In the genomic region with DNA sequence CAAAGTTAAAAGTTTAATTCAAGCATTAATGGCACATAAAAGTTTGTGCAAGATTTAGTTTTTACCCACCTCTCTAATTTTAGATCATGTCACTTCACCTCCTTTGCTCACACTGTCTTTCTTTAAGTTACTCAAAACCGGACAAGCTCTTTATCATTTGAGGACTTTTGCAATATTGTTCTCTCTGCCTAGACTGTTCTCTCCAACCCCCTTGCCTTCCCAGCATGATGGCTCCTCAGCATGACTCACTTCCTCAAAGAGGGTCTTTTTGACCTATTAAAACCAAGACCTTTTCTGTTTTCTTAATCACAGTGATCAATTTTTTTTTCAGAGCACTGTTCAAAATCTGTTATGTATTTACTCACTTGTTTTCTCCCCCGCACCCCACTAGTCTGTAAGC, we compare ENCODE assay signal across 1 cellular context.
TF ChIP-seq lines count a peak whose summit lies in the region.

No MANE protein-coding gene starts in this region.

TF ChIP-seq in GM23338, 12 proteins besides CTCF, POLR2A, EP300 and RAD21 (continued from another document):
- TF ChIP-seq, protein P1, sequence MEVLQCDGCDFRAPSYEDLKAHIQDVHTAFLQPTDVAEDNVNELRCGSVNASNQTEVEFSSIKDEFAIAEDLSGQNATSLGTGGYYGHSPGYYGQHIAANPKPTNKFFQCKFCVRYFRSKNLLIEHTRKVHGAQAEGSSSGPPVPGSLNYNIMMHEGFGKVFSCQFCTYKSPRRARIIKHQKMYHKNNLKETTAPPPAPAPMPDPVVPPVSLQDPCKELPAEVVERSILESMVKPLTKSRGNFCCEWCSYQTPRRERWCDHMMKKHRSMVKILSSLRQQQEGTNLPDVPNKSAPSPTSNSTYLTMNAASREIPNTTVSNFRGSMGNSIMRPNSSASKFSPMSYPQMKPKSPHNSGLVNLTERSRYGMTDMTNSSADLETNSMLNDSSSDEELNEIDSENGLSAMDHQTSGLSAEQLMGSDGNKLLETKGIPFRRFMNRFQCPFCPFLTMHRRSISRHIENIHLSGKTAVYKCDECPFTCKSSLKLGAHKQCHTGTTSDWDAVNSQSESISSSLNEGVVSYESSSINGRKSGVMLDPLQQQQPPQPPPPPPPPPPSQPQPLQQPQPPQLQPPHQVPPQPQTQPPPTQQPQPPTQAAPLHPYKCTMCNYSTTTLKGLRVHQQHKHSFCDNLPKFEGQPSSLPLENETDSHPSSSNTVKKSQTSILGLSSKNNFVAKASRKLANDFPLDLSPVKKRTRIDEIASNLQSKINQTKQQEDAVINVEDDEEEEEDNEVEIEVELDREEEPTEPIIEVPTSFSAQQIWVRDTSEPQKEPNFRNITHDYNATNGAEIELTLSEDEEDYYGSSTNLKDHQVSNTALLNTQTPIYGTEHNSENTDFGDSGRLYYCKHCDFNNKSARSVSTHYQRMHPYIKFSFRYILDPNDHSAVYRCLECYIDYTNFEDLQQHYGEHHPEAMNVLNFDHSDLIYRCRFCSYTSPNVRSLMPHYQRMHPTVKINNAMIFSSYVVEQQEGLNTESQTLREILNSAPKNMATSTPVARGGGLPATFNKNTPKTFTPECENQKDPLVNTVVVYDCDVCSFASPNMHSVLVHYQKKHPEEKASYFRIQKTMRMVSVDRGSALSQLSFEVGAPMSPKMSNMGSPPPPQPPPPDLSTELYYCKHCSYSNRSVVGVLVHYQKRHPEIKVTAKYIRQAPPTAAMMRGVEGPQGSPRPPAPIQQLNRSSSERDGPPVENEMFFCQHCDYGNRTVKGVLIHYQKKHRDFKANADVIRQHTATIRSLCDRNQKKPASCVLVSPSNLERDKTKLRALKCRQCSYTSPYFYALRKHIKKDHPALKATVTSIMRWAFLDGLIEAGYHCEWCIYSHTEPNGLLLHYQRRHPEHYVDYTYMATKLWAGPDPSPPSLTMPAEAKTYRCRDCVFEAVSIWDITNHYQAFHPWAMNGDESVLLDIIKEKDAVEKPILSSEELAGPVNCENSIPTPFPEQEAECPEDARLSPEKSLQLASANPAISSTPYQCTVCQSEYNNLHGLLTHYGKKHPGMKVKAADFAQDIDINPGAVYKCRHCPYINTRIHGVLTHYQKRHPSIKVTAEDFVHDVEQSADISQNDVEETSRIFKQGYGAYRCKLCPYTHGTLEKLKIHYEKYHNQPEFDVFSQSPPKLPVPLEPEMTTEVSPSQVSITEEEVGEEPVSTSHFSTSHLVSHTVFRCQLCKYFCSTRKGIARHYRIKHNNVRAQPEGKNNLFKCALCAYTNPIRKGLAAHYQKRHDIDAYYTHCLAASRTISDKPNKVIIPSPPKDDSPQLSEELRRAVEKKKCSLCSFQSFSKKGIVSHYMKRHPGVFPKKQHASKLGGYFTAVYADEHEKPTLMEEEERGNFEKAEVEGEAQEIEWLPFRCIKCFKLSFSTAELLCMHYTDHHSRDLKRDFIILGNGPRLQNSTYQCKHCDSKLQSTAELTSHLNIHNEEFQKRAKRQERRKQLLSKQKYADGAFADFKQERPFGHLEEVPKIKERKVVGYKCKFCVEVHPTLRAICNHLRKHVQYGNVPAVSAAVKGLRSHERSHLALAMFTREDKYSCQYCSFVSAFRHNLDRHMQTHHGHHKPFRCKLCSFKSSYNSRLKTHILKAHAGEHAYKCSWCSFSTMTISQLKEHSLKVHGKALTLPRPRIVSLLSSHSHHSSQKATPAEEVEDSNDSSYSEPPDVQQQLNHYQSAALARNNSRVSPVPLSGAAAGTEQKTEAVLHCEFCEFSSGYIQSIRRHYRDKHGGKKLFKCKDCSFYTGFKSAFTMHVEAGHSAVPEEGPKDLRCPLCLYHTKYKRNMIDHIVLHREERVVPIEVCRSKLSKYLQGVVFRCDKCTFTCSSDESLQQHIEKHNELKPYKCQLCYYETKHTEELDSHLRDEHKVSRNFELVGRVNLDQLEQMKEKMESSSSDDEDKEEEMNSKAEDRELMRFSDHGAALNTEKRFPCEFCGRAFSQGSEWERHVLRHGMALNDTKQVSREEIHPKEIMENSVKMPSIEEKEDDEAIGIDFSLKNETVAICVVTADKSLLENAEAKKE (CRISPR knock-in tag; IDR thresholded peaks at IDR 0.05) = no peak
- TF ChIP-seq ZNF114 (CRISPR knock-in tag; IDR thresholded peaks at IDR 0.05) (no peak), EZH2 (IDR thresholded peaks at IDR 0.05; ENCODE audit: low read depth, unreplicated experiment) (no peak), JUNB (IDR thresholded peaks at IDR 0.05; ENCODE audit: unreplicated experiment) (no peak)
- TF ChIP-seq, protein P2, sequence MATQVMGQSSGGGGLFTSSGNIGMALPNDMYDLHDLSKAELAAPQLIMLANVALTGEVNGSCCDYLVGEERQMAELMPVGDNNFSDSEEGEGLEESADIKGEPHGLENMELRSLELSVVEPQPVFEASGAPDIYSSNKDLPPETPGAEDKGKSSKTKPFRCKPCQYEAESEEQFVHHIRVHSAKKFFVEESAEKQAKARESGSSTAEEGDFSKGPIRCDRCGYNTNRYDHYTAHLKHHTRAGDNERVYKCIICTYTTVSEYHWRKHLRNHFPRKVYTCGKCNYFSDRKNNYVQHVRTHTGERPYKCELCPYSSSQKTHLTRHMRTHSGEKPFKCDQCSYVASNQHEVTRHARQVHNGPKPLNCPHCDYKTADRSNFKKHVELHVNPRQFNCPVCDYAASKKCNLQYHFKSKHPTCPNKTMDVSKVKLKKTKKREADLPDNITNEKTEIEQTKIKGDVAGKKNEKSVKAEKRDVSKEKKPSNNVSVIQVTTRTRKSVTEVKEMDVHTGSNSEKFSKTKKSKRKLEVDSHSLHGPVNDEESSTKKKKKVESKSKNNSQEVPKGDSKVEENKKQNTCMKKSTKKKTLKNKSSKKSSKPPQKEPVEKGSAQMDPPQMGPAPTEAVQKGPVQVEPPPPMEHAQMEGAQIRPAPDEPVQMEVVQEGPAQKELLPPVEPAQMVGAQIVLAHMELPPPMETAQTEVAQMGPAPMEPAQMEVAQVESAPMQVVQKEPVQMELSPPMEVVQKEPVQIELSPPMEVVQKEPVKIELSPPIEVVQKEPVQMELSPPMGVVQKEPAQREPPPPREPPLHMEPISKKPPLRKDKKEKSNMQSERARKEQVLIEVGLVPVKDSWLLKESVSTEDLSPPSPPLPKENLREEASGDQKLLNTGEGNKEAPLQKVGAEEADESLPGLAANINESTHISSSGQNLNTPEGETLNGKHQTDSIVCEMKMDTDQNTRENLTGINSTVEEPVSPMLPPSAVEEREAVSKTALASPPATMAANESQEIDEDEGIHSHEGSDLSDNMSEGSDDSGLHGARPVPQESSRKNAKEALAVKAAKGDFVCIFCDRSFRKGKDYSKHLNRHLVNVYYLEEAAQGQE (IDR thresholded peaks at IDR 0.05; ENCODE audit: unreplicated experiment) = no peak
